In genomic region chr9:97741947-97742346, GRCh38 we compare ENCODE assay signal across 26 cellular contexts. TPM values are rescaled to one million over a fixed set of nuclear protein-coding genes. Genes with fewer than 3 reads are reported as not detected.
DNase-seq lines count a peak whose midpoint lies in the region; ATAC-seq and TF ChIP-seq lines count a peak whose summit lies in the region.
"Had no signal": no experiment of that assay in that cellular context is flagged by ENCODE, and none has a peak within 500 bp of the region (broad histone marks: within the 10 kb centered on the region; RNA-seq: fewer than 3 reads in every experiment).

No MANE protein-coding gene starts in this region.

- H4K5ac ChIP-seq in H9 (ENCODE audit: insufficient read length, low read depth, low read length): no peak overlapping the region

- H2BK5ac ChIP-seq in H9 (ENCODE audit: insufficient read length, low read length): no peak overlapping the region

- H3K27me3 ChIP-seq in H9 (ENCODE audit: insufficient read depth, low read length) (no peaks in the 10 kb centered on the region; the same call in none of the 2 replicates), neuron (ENCODE audit: insufficient read depth, low read length) (peaks cover 23% of the 10 kb centered on the region)
- H3K27me3 ChIP-seq: ascending aorta had no signal

- WGBS in H9 (ENCODE audit: extremely low coverage, insufficient read length, low lambda C conversion rate): no CpG with 5 or more reads among the region's 6 CpGs

- no peaks in the 10 kb centered on the region for H3K79me2 ChIP-seq in H9 (ENCODE audit: insufficient read depth, low read length)

- no peak overlapping the region for H3K27ac ChIP-seq in H9 (ENCODE audit: insufficient read length, low read depth, low read length)
- H3K27ac ChIP-seq: ascending aorta, coronary artery, suprapubic skin had no signal

- H4K20me1 ChIP-seq in H9 (ENCODE audit: control insufficient read depth, insufficient read depth, insufficient read length): no peaks in the 10 kb centered on the region

- POLR2A ChIA-PET in WTC11 (lab: Charles Lee): no interaction called here

- no peak overlapping the region for H3T11ph ChIP-seq in H9 (ENCODE audit: low read length)

- H4K8ac ChIP-seq in H9 (replicated peaks; ENCODE audit: insufficient read length, low read depth, low read length): no peak overlapping the region

- H2BK20ac ChIP-seq in H9 (ENCODE audit: low read depth, low read length, poor library complexity, severe bottlenecking): no peak overlapping the region

- CTCF ChIA-PET in WTC11 (lab: Charles Lee): no interaction called here

- H2AK5ac ChIP-seq in H9 (ENCODE audit: insufficient read length, low read length): no peak overlapping the region

- H3K56ac ChIP-seq in H9 (ENCODE audit: insufficient read length, low read depth, low read length): no peak overlapping the region

- DNase-seq in H9 (no peak), WTC11 (ENCODE audit: low spot score) (no peak), glutamatergic neuron (no peak), dedifferentiated amniotic fluid mesenchymal stem cell (ENCODE audit: extremely low spot score) (no peak), sciatic nerve (ENCODE audit: low spot score) (no peak)
- DNase-seq: activated effector memory CD4-positive, alpha-beta T cell treated with Interleukin-2 at 50 U/mL for 16 hours; Caco-2; DND-41; effector memory CD4-positive, alpha-beta T cell; GF-D8; MV-4-11; NCI-H2107; NCI-H748 treated with DMSO at 0.1 percent for 48 hours; SIG-M5; SW 1271; T-helper 9 cell had no signal

- no peak overlapping the region for H4K91ac ChIP-seq in H9 (ENCODE audit: insufficient read length, low read depth, low read length)

- H2AFZ ChIP-seq in H9 (ENCODE audit: low read length) (no peak overlapping the region), neuron (ENCODE audit: low read depth, low read length) (peak overlapping the region; percentile 98)

- no peaks in the 10 kb centered on the region for H3K36me3 ChIP-seq in neuron (ENCODE audit: insufficient read depth, low read length)
- H3K36me3 ChIP-seq: ascending aorta, heart right ventricle, prostate gland, sigmoid colon, suprapubic skin had no signal

- no peak for TF ChIP-seq CTCF in H9 (conservative IDR thresholded peaks at IDR 0.05)
- TF ChIP-seq CTCF in WTC11 (IDR thresholded peaks at IDR 0.05): no peak
- no peak for TF ChIP-seq CTCF in glutamatergic neuron (IDR thresholded peaks at IDR 0.05; ENCODE audit: partially characterized antibody, unreplicated experiment)

- no peaks in the 10 kb centered on the region for H3K9me3 ChIP-seq in H9 (ENCODE audit: control insufficient read depth, low read depth, low read length)
- peaks cover 2% of the 10 kb centered on the region for H3K9me3 ChIP-seq in neuron (ENCODE audit: low read length)
- H3K9me3 ChIP-seq: prostate gland, sigmoid colon, suprapubic skin had no signal

- H3K9me3 Mint-ChIP-seq in H9 (peaks cover 7 to 14% of the 10 kb centered on the region in 2 experiments; a peak in 3 of 5 replicates), WTC11 (peaks cover 19% of the 10 kb centered on the region), glutamatergic neuron (ENCODE audit: unreplicated experiment) (peaks cover 3% of the 10 kb centered on the region)

- ATAC-seq in WTC11 (no peak), sciatic nerve (no peak), SK-N-SH treated with all-trans-retinoic acid at 6 μM for 48 hours (no peak), GM21825 (IDR thresholded peaks at IDR 0.05; ENCODE audit: unreplicated experiment) (no peak)

- no peak overlapping the region for H2BK120ac ChIP-seq in H9 (ENCODE audit: low read depth, low read length, poor library complexity, severe bottlenecking)

- peak overlapping the region in 1 of 3 experiments; percentile 70; a peak in 1 of 7 replicates for H3K27ac Mint-ChIP-seq in H9
- H3K27ac Mint-ChIP-seq in WTC11: no peak overlapping the region
- no peak overlapping the region for H3K27ac Mint-ChIP-seq in glutamatergic neuron (ENCODE audit: unreplicated experiment)
- H3K27ac Mint-ChIP-seq: activated CD4-positive, alpha-beta T cell treated with anti-CD3 and anti-CD28 coated beads for 36 hours had no signal

- H3K36me3 Mint-ChIP-seq in H9 (ENCODE audit: insufficient read depth in 1 of 3, low read depth in 3 of 3): peaks cover 0 to 7% (median 3%) of the 10 kb centered on the region in 3 experiments; a peak in 3 of 7 replicates
- peaks cover 7% of the 10 kb centered on the region for H3K36me3 Mint-ChIP-seq in WTC11
- no peaks in the 10 kb centered on the region for H3K36me3 Mint-ChIP-seq in glutamatergic neuron (ENCODE audit: unreplicated experiment)

- H3K14ac ChIP-seq in H9 (ENCODE audit: insufficient read depth, low read length): no peak overlapping the region

- intact Hi-C loops in sciatic nerve (cut with DNase I): no loop called here

- peak overlapping the region; percentile 60 to 71; a peak in 2 of 5 replicates for H3K4me3 Mint-ChIP-seq in H9
- peak overlapping the region; percentile 70 for H3K4me3 Mint-ChIP-seq in WTC11
- H3K4me3 Mint-ChIP-seq in glutamatergic neuron (ENCODE audit: unreplicated experiment): peak overlapping the region; percentile 45
- H3K4me3 Mint-ChIP-seq: activated CD4-positive, alpha-beta T cell treated with anti-CD3 and anti-CD28 coated beads for 36 hours had no signal

- no peak overlapping the region for H3K18ac ChIP-seq in H9 (ENCODE audit: insufficient read length, low read depth, low read length)

- no peaks in the 10 kb centered on the region for H3K4me1 ChIP-seq in H9 (ENCODE audit: insufficient read depth, low read length)
- H3K4me1 ChIP-seq in neuron (ENCODE audit: insufficient read depth, low read length): peaks cover 13% of the 10 kb centered on the region
- H3K4me1 ChIP-seq: prostate gland had no signal

- peaks cover 86% of the 10 kb centered on the region for H3K27me3 Mint-ChIP-seq in H9 (ENCODE audit: low read depth)
- H3K27me3 Mint-ChIP-seq in WTC11 (ENCODE audit: low read depth): peaks cover 73% of the 10 kb centered on the region
- H3K27me3 Mint-ChIP-seq in glutamatergic neuron (ENCODE audit: unreplicated experiment): peaks cover 6% of the 10 kb centered on the region

- no peak overlapping the region for H3K4ac ChIP-seq in H9 (ENCODE audit: low read depth, low read length)

- H3K4me2 ChIP-seq in H9 (ENCODE audit: insufficient read depth, insufficient read length, low read length): peak overlapping the region; percentile 81

- no peaks in the 10 kb centered on the region for H3K23me2 ChIP-seq in H9 (ENCODE audit: insufficient read length, low read depth, low read length, poor library complexity, severe bottlenecking)

- no peak overlapping the region for H2BK12ac ChIP-seq in H9 (ENCODE audit: insufficient read length, low read depth, low read length)

- no peak overlapping the region for H2BK15ac ChIP-seq in H9 (ENCODE audit: low read depth, low read length)

- no peak overlapping the region for H3K23ac ChIP-seq in H9 (ENCODE audit: insufficient read length, low read depth, low read length)

- no peak overlapping the region for H3K9ac ChIP-seq in H9 (ENCODE audit: extremely low read depth, insufficient read length, low read length)

- H3K79me1 ChIP-seq in H9 (ENCODE audit: insufficient read depth, low read depth, low read length, poor library complexity, severe bottlenecking): no peaks in the 10 kb centered on the region

- H3K4me1 Mint-ChIP-seq in H9 (peaks cover 10 to 27% of the 10 kb centered on the region in 2 experiments), WTC11 (peaks cover 9% of the 10 kb centered on the region), glutamatergic neuron (ENCODE audit: low read depth, unreplicated experiment) (no peaks in the 10 kb centered on the region)

- H3K4me3 ChIP-seq in neuron (ENCODE audit: low read length): no peak overlapping the region

TF ChIP-seq in WTC11, 78 proteins besides CTCF, POLR2A, EP300 and RAD21:
- TF ChIP-seq IRF2 (CRISPR knock-in tag; IDR thresholded peaks at IDR 0.05; ENCODE audit: borderline replicate concordance, low read depth): no peak
- peak; percentile 99 for TF ChIP-seq ZNF512 (CRISPR knock-in tag; IDR thresholded peaks at IDR 0.05; ENCODE audit: borderline replicate concordance)

TF ChIP-seq in SK-N-SH treated with all-trans-retinoic acid at 6 μM for 48 hours, 23 proteins besides CTCF, POLR2A, EP300 and RAD21 (continues in another document):
- no peak for TF ChIP-seq ZC3H10 (CRISPR knock-in tag; IDR thresholded peaks at IDR 0.05)
- no peak for TF ChIP-seq PPARA (CRISPR knock-in tag; IDR thresholded peaks at IDR 0.05; ENCODE audit: borderline replicate concordance)
- TF ChIP-seq TSHZ2 (CRISPR knock-in tag; IDR thresholded peaks at IDR 0.05): no peak
- TF ChIP-seq ZNF70 (CRISPR knock-in tag; IDR thresholded peaks at IDR 0.05): no peak

RNA-seq across cellular contexts. Expression of gene XPA, which starts 44.8 kb away (rescaled TPM):
- total RNA-seq in H9 (2021): 6.1 and 6.6 TPM in 2 replicates
- 2.7 to 3.6 TPM (median 3.0 TPM) in 3 replicates for total RNA-seq in WTC11 (2021)
- 12.3 TPM for total RNA-seq in glutamatergic neuron (ENCODE audit: unreplicated experiment)
- 21.0 TPM for total RNA-seq in sciatic nerve
